In the genomic region with DNA sequence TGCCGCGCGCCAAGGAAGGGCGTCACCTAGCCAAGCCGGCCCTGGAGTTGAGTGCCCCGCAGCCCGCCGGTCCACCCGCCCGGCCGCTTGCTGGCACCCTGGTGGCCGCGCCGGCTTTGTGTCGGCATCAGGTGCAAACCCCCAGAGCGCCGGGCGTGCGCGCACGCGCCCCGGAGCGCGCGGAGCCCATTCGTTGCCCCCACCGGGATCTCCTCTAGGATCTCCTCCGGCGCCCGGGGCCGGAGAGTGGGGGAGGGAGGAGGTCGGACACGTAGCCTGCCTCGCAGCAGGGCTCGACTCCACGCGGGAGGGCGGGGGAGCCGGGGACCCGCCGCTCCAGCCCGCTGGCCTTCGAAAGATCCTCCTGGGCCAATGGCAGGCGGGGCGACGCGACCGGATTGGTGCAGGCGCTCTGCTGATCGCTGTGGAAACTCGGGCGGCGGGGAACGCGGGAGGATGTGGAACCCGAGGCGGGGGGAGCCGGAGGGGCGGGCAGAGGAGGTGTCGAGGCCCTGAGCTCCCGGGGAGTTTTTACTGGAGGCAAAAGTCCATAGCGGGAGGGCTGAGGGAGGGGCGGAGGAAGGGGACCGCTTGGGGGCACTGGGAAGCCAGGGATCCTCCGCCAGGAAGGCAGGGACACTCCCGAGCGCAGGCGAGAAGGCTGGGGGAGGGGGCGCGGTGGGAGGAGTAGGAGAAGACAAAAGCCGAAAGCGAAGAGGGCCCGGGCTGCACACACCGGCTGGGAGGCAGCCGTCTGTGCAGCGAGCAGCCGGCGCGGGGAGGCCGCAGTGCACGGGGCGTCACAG, we compare ENCODE assay signal across 1 cellular context.
TF ChIP-seq lines count a peak whose summit lies in the region.

Gene FADS2, plus strand, starts transcription at position 728 of the 806 bp plus-strand sequence. CDS start 91 bp downstream, outside the sequence.

TF ChIP-seq in HepG2, 621 proteins besides CTCF, POLR2A, EP300 and RAD21 (continued from another document and continues in another):
- TF ChIP-seq IRX3 (CRISPR knock-in tag; IDR thresholded peaks at IDR 0.05; ENCODE audit: borderline replicate concordance, low read depth) (no peak), SIN3B (IDR thresholded peaks at IDR 0.05; ENCODE audit: low read length) (no peak), ZNF326 (CRISPR knock-in tag; IDR thresholded peaks at IDR 0.05; ENCODE audit: borderline replicate concordance) (no peak), KDM2A (CRISPR knock-in tag; IDR thresholded peaks at IDR 0.05; ENCODE audit: borderline replicate concordance, low read depth) (peak; percentile 26; the same call in 1 of the 2 replicates), SOX5 (CRISPR knock-in tag; IDR thresholded peaks at IDR 0.05; ENCODE audit: borderline replicate concordance) (no peak), ZNF235 (CRISPR knock-in tag; IDR thresholded peaks at IDR 0.05; ENCODE audit: borderline replicate concordance) (peak; percentile 36; the same call in 1 of the 2 replicates), ISL2 (CRISPR knock-in tag; IDR thresholded peaks at IDR 0.05) (0 out of 2 replicates have a peak, but pooled peaks have one; percentile 10), ZBTB2 (CRISPR knock-in tag; IDR thresholded peaks at IDR 0.05; ENCODE audit: low read depth) (peak; percentile 55; the same call in 1 of the 2 replicates), ZMYM4 (CRISPR knock-in tag; IDR thresholded peaks at IDR 0.05) (peak; percentile 59; the same call in 1 of the 2 replicates), POGZ (CRISPR knock-in tag; IDR thresholded peaks at IDR 0.05) (no peak), PHF21A (CRISPR knock-in tag; IDR thresholded peaks at IDR 0.05) (0 out of 2 replicates have a peak, but pooled peaks have one; percentile 10), SALL1 (CRISPR knock-in tag; IDR thresholded peaks at IDR 0.05) (no peak), RFX1 (IDR thresholded peaks at IDR 0.05) (no peak), AKAP8 (CRISPR knock-in tag; IDR thresholded peaks at IDR 0.05) (peak; percentile 6; the same call in 1 of the 2 replicates), ZNF34 (CRISPR knock-in tag; IDR thresholded peaks at IDR 0.05; ENCODE audit: borderline replicate concordance) (no peak), ZNF350 (CRISPR knock-in tag; IDR thresholded peaks at IDR 0.05; ENCODE audit: borderline replicate concordance, low read depth) (peak; percentile 49; the same call in 1 of the 2 replicates), NR2F6 (IDR thresholded peaks at IDR 0.05) (no peak), NR2F6 (CRISPR knock-in tag; IDR thresholded peaks at IDR 0.05) (no peak), TBX2 (CRISPR knock-in tag; IDR thresholded peaks at IDR 0.05; ENCODE audit: borderline replicate concordance) (peak; percentile 51), NR3C1 (CRISPR knock-in tag; IDR thresholded peaks at IDR 0.05) (no peak), ETV5 (CRISPR knock-in tag; IDR thresholded peaks at IDR 0.05; ENCODE audit: borderline replicate concordance) (no peak; the same call in 1 of the 2 replicates), HMGXB3 (CRISPR knock-in tag; IDR thresholded peaks at IDR 0.05; ENCODE audit: borderline replicate concordance) (0 out of 2 replicates have a peak, but pooled peaks have one; percentile 11), ZNF512 (CRISPR knock-in tag; IDR thresholded peaks at IDR 0.05) (no peak), KDM5A (IDR thresholded peaks at IDR 0.05; ENCODE audit: borderline replicate concordance, low read length) (no peak), ZNF546 (CRISPR knock-in tag; conservative IDR thresholded peaks at IDR 0.05) (peak; percentile 60; the same call in 1 of the 2 replicates), TAF1 (CRISPR knock-in tag; IDR thresholded peaks at IDR 0.05) (no peak; the same call in 1 of the 2 replicates), ZFP90 (CRISPR knock-in tag; IDR thresholded peaks at IDR 0.05; ENCODE audit: borderline replicate concordance) (0 out of 2 replicates have a peak, but pooled peaks have one; percentile 38), ZNF549 (CRISPR knock-in tag; IDR thresholded peaks at IDR 0.05) (no peak), DMAP1 (CRISPR knock-in tag; IDR thresholded peaks at IDR 0.05) (peak; percentile 41; the same call in 1 of the 2 replicates), TRIM22 (IDR thresholded peaks at IDR 0.05) (no peak), ZBTB10 (CRISPR knock-in tag; IDR thresholded peaks at IDR 0.05; ENCODE audit: borderline replicate concordance) (0 out of 2 replicates have a peak, but pooled peaks have one; percentile 17), ELF3 (CRISPR knock-in tag; IDR thresholded peaks at IDR 0.05) (no peak), U2AF2 (IDR thresholded peaks at IDR 0.05; ENCODE audit: low read depth, low read length) (no peak), ZNF562 (CRISPR knock-in tag; IDR thresholded peaks at IDR 0.05; ENCODE audit: borderline replicate concordance) (no peak), NCOA2 (CRISPR knock-in tag; IDR thresholded peaks at IDR 0.05) (0 out of 2 replicates have a peak, but pooled peaks have one; percentile 8), GMEB1 (CRISPR knock-in tag; IDR thresholded peaks at IDR 0.05; ENCODE audit: borderline replicate concordance) (0 out of 2 replicates have a peak, but pooled peaks have one; percentile 31), SP2 (CRISPR knock-in tag; IDR thresholded peaks at IDR 0.05) (no peak)
- TF ChIP-seq, protein P1, sequence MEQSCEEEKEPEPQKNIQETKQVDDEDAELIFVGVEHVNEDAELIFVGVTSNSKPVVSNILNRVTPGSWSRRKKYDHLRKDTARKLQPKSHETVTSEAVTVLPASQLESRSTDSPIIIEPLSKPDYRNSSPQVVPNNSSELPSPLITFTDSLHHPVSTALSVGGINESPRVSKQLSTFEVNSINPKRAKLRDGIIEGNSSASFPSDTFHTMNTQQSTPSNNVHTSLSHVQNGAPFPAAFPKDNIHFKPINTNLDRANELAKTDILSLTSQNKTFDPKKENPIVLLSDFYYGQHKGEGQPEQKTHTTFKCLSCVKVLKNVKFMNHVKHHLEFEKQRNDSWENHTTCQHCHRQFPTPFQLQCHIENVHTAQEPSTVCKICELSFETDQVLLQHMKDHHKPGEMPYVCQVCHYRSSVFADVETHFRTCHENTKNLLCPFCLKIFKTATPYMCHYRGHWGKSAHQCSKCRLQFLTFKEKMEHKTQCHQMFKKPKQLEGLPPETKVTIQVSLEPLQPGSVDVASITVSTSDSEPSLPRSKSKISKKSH (CRISPR knock-in tag; IDR thresholded peaks at IDR 0.05; ENCODE audit: borderline replicate concordance) = no peak
- TF ChIP-seq, protein P2, sequence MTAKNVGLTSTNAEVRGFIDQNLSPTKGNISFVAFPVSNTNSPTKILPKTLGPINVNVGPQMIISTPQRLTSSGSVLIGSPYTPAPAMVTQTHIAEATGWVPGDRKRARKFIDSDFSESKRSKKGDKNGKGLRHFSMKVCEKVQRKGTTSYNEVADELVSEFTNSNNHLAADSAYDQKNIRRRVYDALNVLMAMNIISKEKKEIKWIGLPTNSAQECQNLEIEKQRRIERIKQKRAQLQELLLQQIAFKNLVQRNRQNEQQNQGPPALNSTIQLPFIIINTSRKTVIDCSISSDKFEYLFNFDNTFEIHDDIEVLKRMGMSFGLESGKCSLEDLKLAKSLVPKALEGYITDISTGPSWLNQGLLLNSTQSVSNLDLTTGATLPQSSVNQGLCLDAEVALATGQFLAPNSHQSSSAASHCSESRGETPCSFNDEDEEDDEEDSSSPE (CRISPR knock-in tag; IDR thresholded peaks at IDR 0.05) = peak; percentile 85
- TF ChIP-seq, protein P3, sequence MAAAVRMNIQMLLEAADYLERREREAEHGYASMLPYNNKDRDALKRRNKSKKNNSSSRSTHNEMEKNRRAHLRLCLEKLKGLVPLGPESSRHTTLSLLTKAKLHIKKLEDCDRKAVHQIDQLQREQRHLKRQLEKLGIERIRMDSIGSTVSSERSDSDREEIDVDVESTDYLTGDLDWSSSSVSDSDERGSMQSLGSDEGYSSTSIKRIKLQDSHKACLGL (CRISPR knock-in tag; IDR thresholded peaks at IDR 0.05) = no peak; the same call in 1 of the 2 replicates
